In genomic region chr1:154943649-154944421, GRCh38 we compare ENCODE assay signal across 9 cellular contexts. TPM values are rescaled to one million over a fixed set of nuclear protein-coding genes. Genes with fewer than 3 reads are reported as not detected.
DNase-seq lines count a peak whose midpoint lies in the region; ATAC-seq and TF ChIP-seq lines count a peak whose summit lies in the region.
"Had no signal": no experiment of that assay in that cellular context is flagged by ENCODE, and none has a peak within 500 bp of the region (broad histone marks: within the 10 kb centered on the region; RNA-seq: fewer than 3 reads in every experiment).

No MANE protein-coding gene starts in this region.

- H3K4me2 ChIP-seq in PC-3 (ENCODE audit: low read length), result no peak overlapping the region

- peaks cover 47 to 67% (median 58%) of the 10 kb centered on the region in 4 donors for H3K4me1 Mint-ChIP-seq in CD4-positive, alpha-beta memory T cell

- POLR2A ChIA-PET in CD4-positive, alpha-beta memory T cell (lab: Charles Lee; ENCODE audit: partially characterized antibody), result interaction anchor here (0.8 to 1.4 kb wide), 8 partner anchors 9 to 322 kb away, joined by 3 to 8 read pairs (median 3); no protein-coding TSS in a partner anchor
- POLR2A ChIA-PET in PC-3 (lab: Charles Lee; ENCODE audit: unreplicated experiment), result no interaction called here

- no peaks in the 10 kb centered on the region for H4K20me1 ChIP-seq in PC-3 (ENCODE audit: low read length)

- CTCF ChIA-PET in CD4-positive, alpha-beta memory T cell (lab: Charles Lee; ENCODE audit: partially characterized antibody), result interaction anchor here (0.6 to 4.4 kb wide), 17 partner anchors 8 to 378 kb away, joined by 3 to 14 read pairs (median 4); partner anchors contain the start of genes ADAR, FLAD1 and PMVK
- CTCF ChIA-PET in PC-3 (lab: Charles Lee), result interaction anchor here (0.5 to 1.3 kb wide), 7 partner anchors 12 to 432 kb away, joined by 3 to 8 read pairs (median 5); partner anchors contain the start of gene PBXIP1

- peak; percentile 97 for TF ChIP-seq CTCF in PC-3 (conservative IDR thresholded peaks at IDR 0.05; ENCODE audit: low read depth, low read length)

- H3K27ac ChIP-seq in CD4-positive, alpha-beta memory T cell (ENCODE audit: low read depth, low read length), result peak overlapping the region; percentile 82
- H3K27ac ChIP-seq in PC-3 (ENCODE audit: low read length), result no peak overlapping the region
- H3K27ac ChIP-seq: SJSA1 had no signal

- H3K27me3 Mint-ChIP-seq in CD4-positive, alpha-beta memory T cell, result no peaks in the 10 kb centered on the region

- H3K9me3 Mint-ChIP-seq in CD4-positive, alpha-beta memory T cell, result peaks cover 0 to 2% (median 0%) of the 10 kb centered on the region in 8 donors

- BruUV-seq in PC-3 (replicated peaks; lab: Mats Ljungman, UMichigan), result no TSS peak

- H3K9me3 ChIP-seq in CD4-positive, alpha-beta memory T cell (ENCODE audit: control insufficient read depth in 1 of 2, low read length in 2 of 2), result no peaks in the 10 kb centered on the region
- no peaks in the 10 kb centered on the region for H3K9me3 ChIP-seq in PC-3 (ENCODE audit: low read length)
- H3K9me3 ChIP-seq: SJSA1 had no signal

- intact Hi-C loops in CD4-positive, alpha-beta memory T cell (cut with micrococcal nuclease), result no loop called here
- intact Hi-C loops in PC-3 (cut with micrococcal nuclease), result no loop called here

- no peaks in the 10 kb centered on the region for H3K27me3 ChIP-seq in CD4-positive, alpha-beta memory T cell (ENCODE audit: insufficient read depth, low read length)
- no peaks in the 10 kb centered on the region for H3K27me3 ChIP-seq in PC-3 (ENCODE audit: low read length)
- H3K27me3 ChIP-seq: SJSA1 had no signal

- no peak overlapping the region for H3K9ac ChIP-seq in PC-3 (ENCODE audit: low read length)

- H3K79me2 ChIP-seq in PC-3 (ENCODE audit: low read length), result no peaks in the 10 kb centered on the region

- ATAC-seq in PC-3 (peak; percentile 83), GM21528 (IDR thresholded peaks at IDR 0.05; ENCODE audit: low FRiP score, unreplicated experiment) (no peak), GM19397 (IDR thresholded peaks at IDR 0.05; ENCODE audit: unreplicated experiment) (no peak)

- H3K36me3 ChIP-seq in CD4-positive, alpha-beta memory T cell (ENCODE audit: insufficient read depth, low read length), result peaks cover 47% of the 10 kb centered on the region
- H3K36me3 ChIP-seq in PC-3 (ENCODE audit: low read depth, low read length), result no peaks in the 10 kb centered on the region
- H3K36me3 ChIP-seq: SJSA1 had no signal

- peak in 2 of 5 donors; percentile 45 to 47 for DNase-seq in CD4-positive, alpha-beta memory T cell
- DNase-seq in HCEC 1CT (peak; percentile 22), PC-3 (peak; percentile 64), amniotic epithelial cell (ENCODE audit: low read depth) (peak; percentile 14), iris pigment epithelial cell (ENCODE audit: low read depth) (peak; percentile 21)
- DNase-seq in stimulated activated naive CD4-positive, alpha-beta T cell treated with Interleukin-2 at 50 U/mL for 16 hours (lab: John Stamatoyannopoulos, UW), result peak; percentile 21

- peaks cover 14 to 50% of the 10 kb centered on the region in 2 donors for H3K36me3 Mint-ChIP-seq in CD4-positive, alpha-beta memory T cell

- peaks cover 79% of the 10 kb centered on the region for H3K4me1 ChIP-seq in CD4-positive, alpha-beta memory T cell (ENCODE audit: insufficient read depth, low read length)
- peaks cover 7% of the 10 kb centered on the region for H3K4me1 ChIP-seq in PC-3 (ENCODE audit: insufficient read depth, low read length)
- H3K4me1 ChIP-seq: SJSA1 had no signal

- no peak overlapping the region for H2AFZ ChIP-seq in PC-3 (ENCODE audit: low read length)

- peak overlapping the region; percentile 90 to 98 (median 97) for H3K27ac Mint-ChIP-seq in CD4-positive, alpha-beta memory T cell

- H3K4me3 Mint-ChIP-seq in CD4-positive, alpha-beta memory T cell, result peak overlapping the region in 7 of 8 donors; percentile 29 to 85 (median 67)

- no peaks in the 10 kb centered on the region for H3F3A ChIP-seq in PC-3 (ENCODE audit: low read length, unreplicated experiment)

- H3K9me2 ChIP-seq in PC-3 (replicated peaks; ENCODE audit: low read length), result no peaks in the 10 kb centered on the region

- no peak overlapping the region for H3K4me3 ChIP-seq in CD4-positive, alpha-beta memory T cell (ENCODE audit: low read length in 2 of 2)
- H3K4me3 ChIP-seq in PC-3 (ENCODE audit: low read length), result no peak overlapping the region
- H3K4me3 ChIP-seq: SJSA1 had no signal

RNA-seq across cellular contexts. Expression of gene PMVK, which starts 7.3 kb away (rescaled TPM):
- total RNA-seq in CD4-positive, alpha-beta memory T cell, result 10 to 100 TPM; 17.6 to 21.2 TPM
- 10 to 100 TPM; 61.7 to 87.0 TPM for polyA plus RNA-seq in CD4-positive, alpha-beta memory T cell
- total RNA-seq in PC-3 (2014; rRNA removed), result 32.3 and 41.5 TPM in 2 replicates

RNA-seq across cellular contexts. Expression of gene PBXIP1, which starts 12.1 kb away (rescaled TPM):
- 100 to 1,000 TPM; 435 to 438 TPM for total RNA-seq in CD4-positive, alpha-beta memory T cell
- polyA plus RNA-seq in CD4-positive, alpha-beta memory T cell, result 100 to 1,000 TPM; 263 to 404 TPM
- total RNA-seq in PC-3 (2014; rRNA removed), result 35.4 and 43.1 TPM in 2 replicates

RNA-seq across cellular contexts. Expression of gene PYGO2, which starts 17.7 kb away (rescaled TPM):
- total RNA-seq in CD4-positive, alpha-beta memory T cell, result 10 to 100 TPM; 78.4 to 80.2 TPM
- polyA plus RNA-seq in CD4-positive, alpha-beta memory T cell, result 10 to 100 TPM; 22.5 to 54.2 TPM
- 41.7 and 43.3 TPM in 2 replicates for total RNA-seq in PC-3 (2014; rRNA removed)

RNA-seq across cellular contexts. Expression of gene SHC1, which starts 26.7 kb away (rescaled TPM):
- total RNA-seq in CD4-positive, alpha-beta memory T cell, result 10 to 100 TPM; 78.4 to 81.7 TPM
- polyA plus RNA-seq in CD4-positive, alpha-beta memory T cell, result 10 to 100 TPM; 36.4 to 44.5 TPM
- total RNA-seq in PC-3 (2014; rRNA removed), result 106 and 107 TPM in 2 replicates

RNA-seq across cellular contexts. Expression of gene CKS1B, which starts 30.6 kb away (rescaled TPM):
- 10 to 100 TPM; 12.2 to 13.0 TPM for total RNA-seq in CD4-positive, alpha-beta memory T cell
- polyA plus RNA-seq in CD4-positive, alpha-beta memory T cell, result 10 to 100 TPM; 50.2 to 67.9 TPM
- 330 and 390 TPM in 2 replicates for total RNA-seq in PC-3 (2014; rRNA removed)
